Comparison of ENCODE assay signal across 8 cellular contexts in genomic region chr2:112881217-112882000, GRCh38. TPM values are rescaled to one million over a fixed set of nuclear protein-coding genes. Genes with fewer than 3 reads are reported as not detected.
DNase-seq lines count a peak whose midpoint lies in the region; ATAC-seq and TF ChIP-seq lines count a peak whose summit lies in the region.

No MANE protein-coding gene starts in this region.

- no peaks in the 10 kb centered on the region for H3K9me2 ChIP-seq in SU-DHL-6 (replicated peaks; ENCODE audit: insufficient read depth, low read length)

- no peaks in the 10 kb centered on the region for H3F3A ChIP-seq in SU-DHL-6 (ENCODE audit: insufficient read depth)

- TF ChIP-seq CTCF in BJ (IDR thresholded peaks at IDR 0.05; ENCODE audit: insufficient read depth, low read depth, low read length) (no peak), SU-DHL-6 (IDR thresholded peaks at IDR 0.05; ENCODE audit: insufficient read depth, low read length, poor library complexity, severe bottlenecking) (no peak), Caco-2 (IDR thresholded peaks at IDR 0.05; ENCODE audit: insufficient read depth in 1 of 2, low read depth in 1 of 2, low read length in 1 of 2, severe bottlenecking in 1 of 2, unreplicated experiment in 1 of 2) (no peak)

- peak overlapping the region; percentile 23 for H3K4me2 ChIP-seq in SU-DHL-6 (ENCODE audit: low read depth, low read length, poor library complexity, severe bottlenecking)

- H3K27ac Mint-ChIP-seq in Caco-2 (ENCODE audit: unreplicated experiment), result no peak overlapping the region

- no peaks in the 10 kb centered on the region for H3K4me1 Mint-ChIP-seq in Caco-2 (ENCODE audit: low read depth, unreplicated experiment)

- no peaks in the 10 kb centered on the region for H3K9me3 Mint-ChIP-seq in Caco-2 (ENCODE audit: unreplicated experiment)

- intact Hi-C loops in Caco-2 (cut with micrococcal nuclease; ENCODE audit: unreplicated experiment), result no loop called here

- H3K4me3 Mint-ChIP-seq in Caco-2 (ENCODE audit: unreplicated experiment), result no peak overlapping the region

- no peaks in the 10 kb centered on the region for H3K27me3 ChIP-seq in BJ (ENCODE audit: control insufficient read depth, insufficient read depth, low read length)
- H3K27me3 ChIP-seq in SU-DHL-6 (ENCODE audit: low read length), result no peaks in the 10 kb centered on the region
- no peaks in the 10 kb centered on the region for H3K27me3 ChIP-seq in Caco-2 (replicated peaks; ENCODE audit: control insufficient read depth, insufficient read depth, low read length)

- no peak overlapping the region for H3K9ac ChIP-seq in SU-DHL-6 (ENCODE audit: low read length)

- POLR2A ChIA-PET in BJ (lab: Charles Lee) (no interaction called here), Caco-2 (lab: Charles Lee) (no interaction called here)

- H3K27me3 Mint-ChIP-seq in Caco-2 (ENCODE audit: insufficient read depth, unreplicated experiment), result no peaks in the 10 kb centered on the region

- no peaks in the 10 kb centered on the region for H3K36me3 Mint-ChIP-seq in Caco-2 (ENCODE audit: insufficient read depth, unreplicated experiment)

- H3K36me3 ChIP-seq in BJ (ENCODE audit: control insufficient read depth, insufficient read depth, low read length) (no peaks in the 10 kb centered on the region), SU-DHL-6 (ENCODE audit: low read length) (no peaks in the 10 kb centered on the region), Caco-2 (ENCODE audit: control insufficient read depth, insufficient read depth, low read length) (no peaks in the 10 kb centered on the region)

- H3K9me3 ChIP-seq in SU-DHL-6 (ENCODE audit: insufficient read depth, low read length), result no peaks in the 10 kb centered on the region
- no peaks in the 10 kb centered on the region for H3K9me3 ChIP-seq in Caco-2

- CTCF ChIA-PET in BJ (lab: Yijun Ruan, JAX), result interaction anchor here (2.3 kb wide), 1 partner anchor 132 kb away, joined by 14 read pairs; no protein-coding TSS in a partner anchor
- CTCF ChIA-PET in Caco-2 (lab: Charles Lee), result interaction anchor here (1.2 kb wide), 1 partner anchor 60 kb away, joined by 5 read pairs; no protein-coding TSS in a partner anchor

- no peak overlapping the region for H2AFZ ChIP-seq in SU-DHL-6 (ENCODE audit: low read depth, low read length, severe bottlenecking)

- no TSS peak for BruUV-seq in Caco-2 (replicated peaks; lab: Mats Ljungman, UMichigan)

- no peaks in the 10 kb centered on the region for H3K79me2 ChIP-seq in SU-DHL-6 (ENCODE audit: insufficient read depth, low read length)

- ATAC-seq in GM18870 (IDR thresholded peaks at IDR 0.05; ENCODE audit: unreplicated experiment), result peak; percentile 63
- peak; percentile 73 for ATAC-seq in HG03108 (IDR thresholded peaks at IDR 0.05; ENCODE audit: unreplicated experiment)

- no peak overlapping the region for H3K4me3 ChIP-seq in BJ (ENCODE audit: low read depth, low read length)
- no peak overlapping the region for H3K4me3 ChIP-seq in SU-DHL-6 (ENCODE audit: insufficient read depth, low read length, poor library complexity, severe bottlenecking)
- no peak overlapping the region for H3K4me3 ChIP-seq in Caco-2 (ENCODE audit: low read depth, low read length)

- H3K27ac ChIP-seq in SU-DHL-6 (ENCODE audit: low read depth, low read length) (peak overlapping the region; percentile 74), temporal lobe (ENCODE audit: low read depth, low read length) (peak overlapping the region; percentile 77)

- no peaks in the 10 kb centered on the region for H4K20me1 ChIP-seq in SU-DHL-6 (ENCODE audit: low read depth, low read length)

- DNase-seq in BJ (ENCODE audit: low read depth) (peak; percentile 82), glomerular visceral epithelial cell (ENCODE audit: extremely low spot score) (peak; percentile 88), Caco-2 (no peak), NCI-H128 (lab: John Stamatoyannopoulos, UW; ENCODE audit: unreplicated experiment) (no peak)

- H3K4me1 ChIP-seq in Caco-2, result no peaks in the 10 kb centered on the region

RNA-seq across cellular contexts. Expression of gene IL37, which starts 29.6 kb away (rescaled TPM):
- polyA plus RNA-seq in BJ (2011; rRNA removed), result not detected in 2 replicates
- polyA minus RNA-seq in BJ (2011; rRNA and poly(A)+ RNA removed), result not detected in 2 replicates
- total RNA-seq in temporal lobe (not detected), Caco-2 (2022) (0.44 TPM in 1 of 2 replicates, not detected in the other)

RNA-seq across cellular contexts. Expression of gene IL1B, which starts 44.8 kb away (rescaled TPM):
- polyA plus RNA-seq in BJ (2011; rRNA removed), result 7.6 and 8.4 TPM in 2 replicates
- 15.2 and 18.1 TPM in 2 replicates for polyA minus RNA-seq in BJ (2011; rRNA and poly(A)+ RNA removed)
- total RNA-seq in temporal lobe (0.49 TPM), Caco-2 (2022) (0.18 TPM in 1 of 2 replicates, not detected in the other)

Comparison
In these comparisons a context has a peak if more than half of its experiments do, and no peak if none do; other contexts are left out.
1. DNase-seq: peak in BJ (single experiment) and glomerular visceral epithelial cell (single experiment); none in Caco-2 (0 of 2) and NCI-H128 (single experiment).